9 cellular contexts compared by ENCODE assay signal in the genomic region with DNA sequence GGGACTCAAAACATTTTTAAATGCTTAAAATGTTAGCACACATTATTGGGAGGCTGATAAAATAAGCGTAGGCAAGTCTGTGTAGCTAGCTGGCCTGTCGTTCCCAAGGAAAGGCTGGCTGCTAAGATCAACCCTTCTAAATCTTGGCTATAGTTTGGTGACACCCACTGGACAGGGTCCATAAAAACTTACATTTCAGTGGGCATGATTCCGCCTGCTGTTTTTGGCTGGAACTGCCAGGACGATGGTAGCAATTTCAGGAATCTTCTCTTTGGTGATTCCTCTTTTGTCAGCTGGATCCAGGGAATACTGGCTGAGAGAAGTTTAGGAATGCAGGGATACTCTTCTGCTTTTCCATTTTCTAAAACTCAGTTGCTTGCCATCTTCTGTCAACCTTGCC.
DNase-seq lines count a peak whose midpoint lies in the region; ATAC-seq, FAIRE-seq and TF ChIP-seq lines count a peak whose summit lies in the region.
"Had no signal": no experiment of that assay in that cellular context is flagged by ENCODE, and none has a peak within 500 bp of the region (broad histone marks: within the 10 kb centered on the region; RNA-seq: fewer than 3 reads in every experiment).

No MANE protein-coding gene starts in this region.

- H3K27ac ChIP-seq in HepG2 (ENCODE audit: extremely low read length, insufficient read depth, low read length) (no peak overlapping the region), osteoblast (ENCODE audit: low read depth, low read length) (no peak overlapping the region)

- DNase-seq in D341Med (ENCODE audit: low spot score) (peak; percentile 18), LNCaP clone FGC (ENCODE audit: low read depth) (no peak), chondrocyte (ENCODE audit: low spot score) (no peak), HepG2 (ENCODE audit: low spot score) (peak; percentile 35), T-helper 9 cell (no peak), osteoblast (ENCODE audit: insufficient read length, low spot score, missing footprints) (no peak)

- ATAC-seq in HepG2 (peak; percentile 88), HG03521 (IDR thresholded peaks at IDR 0.05; ENCODE audit: unreplicated experiment) (no peak), GM21619 (IDR thresholded peaks at IDR 0.05; ENCODE audit: unreplicated experiment) (no peak)

- TF ChIP-seq CTCF in LNCaP clone FGC (IDR thresholded peaks at IDR 0.05; ENCODE audit: control insufficient read depth, extremely low read depth, insufficient read depth) (peak; percentile 18; the same call in 1 of the 2 replicates), chondrocyte (IDR thresholded peaks at IDR 0.05) (peak; percentile 60), HepG2 (CRISPR knock-in tag; IDR thresholded peaks at IDR 0.05) (peak; percentile 37), osteoblast (IDR thresholded peaks at IDR 0.05; ENCODE audit: extremely low read depth, low read depth, low read length) (no peak)

- peaks cover 2% of the 10 kb centered on the region for H3K27me3 Mint-ChIP-seq in chondrocyte (ENCODE audit: low read depth)
- H3K27me3 Mint-ChIP-seq: central memory CD8-positive, alpha-beta T cell had no signal

- H3K4me2 ChIP-seq in HepG2 (ENCODE audit: low read depth, low read length) (no peak overlapping the region), osteoblast (ENCODE audit: insufficient read depth, low read length) (no peak overlapping the region)

- TF ChIP-seq POLR2A in HepG2 (IDR thresholded peaks at IDR 0.05; ENCODE audit: insufficient read depth in 1 of 2, low read depth in 2 of 2, low read length in 2 of 2), result no peak

- no peak overlapping the region for H3K27ac Mint-ChIP-seq in chondrocyte (ENCODE audit: unreplicated experiment)

- H3K9me3 ChIP-seq in HepG2 (ENCODE audit: low read length), result no peaks in the 10 kb centered on the region
- H3K9me3 ChIP-seq in osteoblast (ENCODE audit: low read depth, low read length), result no peaks in the 10 kb centered on the region

- no peak for TF ChIP-seq RAD21 in HepG2 (CRISPR knock-in tag; IDR thresholded peaks at IDR 0.05)

- no peaks in the 10 kb centered on the region for H3K9me3 Mint-ChIP-seq in chondrocyte (ENCODE audit: low read depth)

- no peaks in the 10 kb centered on the region for H3K4me1 ChIP-seq in HepG2 (ENCODE audit: insufficient read depth, low read length)
- no peaks in the 10 kb centered on the region for H3K4me1 ChIP-seq in osteoblast (ENCODE audit: insufficient read depth, low read length)

- BruUV-seq in HepG2 (replicated peaks; lab: Mats Ljungman, UMichigan), result no TSS peak

- H3K9ac ChIP-seq in HepG2 (ENCODE audit: insufficient read depth, low read depth, low read length), result no peak overlapping the region

- H3K36me3 ChIP-seq in HepG2 (replicated peaks in 1 of 2; ENCODE audit: control insufficient read depth in 1 of 2, insufficient read depth in 2 of 2, low read length in 2 of 2) (no peaks in the 10 kb centered on the region), osteoblast (ENCODE audit: insufficient read depth, low read length) (no peaks in the 10 kb centered on the region)

- H3K4me1 Mint-ChIP-seq in chondrocyte (ENCODE audit: low read depth), result peaks cover 9% of the 10 kb centered on the region
- H3K4me1 Mint-ChIP-seq: central memory CD8-positive, alpha-beta T cell had no signal

- in situ Hi-C loops in HepG2 (cut with HindIII; ENCODE audit: extremely low pct_ligation_motif_present, low pct_unique_long_range_greater_than_20kb), result no loop called here

- no peak overlapping the region for H3K4me3 Mint-ChIP-seq in chondrocyte (ENCODE audit: unreplicated experiment)
- H3K4me3 Mint-ChIP-seq: central memory CD8-positive, alpha-beta T cell had no signal

- WGBS in HepG2 (ENCODE audit: low lambda C conversion rate), result 23% methylated on average over 4 of the region's 4 CpGs

- H4K20me1 ChIP-seq in HepG2 (ENCODE audit: insufficient read depth, low read length), result no peaks in the 10 kb centered on the region
- H4K20me1 ChIP-seq in osteoblast (ENCODE audit: insufficient read depth, low read length), result no peaks in the 10 kb centered on the region

- TF ChIP-seq EP300 in HepG2 (IDR thresholded peaks at IDR 0.05; ENCODE audit: low read depth in 2 of 2, low read length in 2 of 2) (no peak), HepG2 (CRISPR knock-in tag; IDR thresholded peaks at IDR 0.05; ENCODE audit: borderline replicate concordance) (no peak)

- H3K27me3 ChIP-seq in HepG2 (ENCODE audit: control insufficient read depth in 1 of 2, insufficient read depth in 2 of 2, low read length in 2 of 2), result no peaks in the 10 kb centered on the region
- no peaks in the 10 kb centered on the region for H3K27me3 ChIP-seq in osteoblast (ENCODE audit: insufficient read depth, low read length)

- FAIRE-seq in HepG2 (lab: Jason Lieb, UNC), result peak; percentile 53

- H3K4me3 ChIP-seq in LNCaP clone FGC (ENCODE audit: low read depth, low read length), result no peak overlapping the region
- H3K4me3 ChIP-seq in HepG2 (replicated peaks in 1 of 3; ENCODE audit: insufficient read depth in 1 of 3, low read depth in 2 of 3, low read length in 3 of 3), result no peak overlapping the region
- no peak overlapping the region for H3K4me3 ChIP-seq in osteoblast (ENCODE audit: insufficient read depth, low read length)

- H3K79me2 ChIP-seq in HepG2 (ENCODE audit: insufficient read depth, low read length) (no peaks in the 10 kb centered on the region), osteoblast (ENCODE audit: insufficient read depth, low read length) (no peaks in the 10 kb centered on the region)

- CTCF ChIA-PET in HepG2 (lab: Yijun Ruan, JAX; ENCODE audit: low intra/inter-chr PET ratio, low total read pairs), result interaction anchor here (1.6 kb wide), 1 partner anchor 164 kb away, joined by 4 read pairs; no protein-coding TSS in a partner anchor

- H2AFZ ChIP-seq in HepG2 (ENCODE audit: low read length), result no peak overlapping the region
- H2AFZ ChIP-seq in osteoblast (ENCODE audit: low read length), result no peak overlapping the region

- intact Hi-C loops in HepG2 (cut with micrococcal nuclease; ENCODE audit: unreplicated experiment), result loop anchor here (1.0 kb wide), 1 partner anchor 164 kb away; no protein-coding TSS in a partner anchor

- no peaks in the 10 kb centered on the region for H3K36me3 Mint-ChIP-seq in chondrocyte (ENCODE audit: low read depth)

- POLR2A ChIA-PET in HepG2 (lab: Yijun Ruan, JAX), result no interaction called here

TF ChIP-seq in HepG2, 621 proteins besides CTCF, POLR2A, EP300 and RAD21:
- TF ChIP-seq STAG1 (CRISPR knock-in tag; IDR thresholded peaks at IDR 0.05) (peak; percentile 47), FOXM1 (CRISPR knock-in tag; IDR thresholded peaks at IDR 0.05) (no peak)

Comparison
In these comparisons a context has a peak if more than half of its experiments do, and no peak if none do; other contexts are left out.
1. DNase-seq: peak in D341Med (single experiment) and HepG2 (single experiment); none in LNCaP clone FGC (single experiment), chondrocyte (single experiment), T-helper 9 cell (single experiment) and osteoblast (single experiment).